1 cellular context compared by ENCODE assay signal in genomic region chr17:7557825-7558543, GRCh38.
A peak's percentile ranks its signal among the peaks of the same experiment; 100 is the strongest.
TF ChIP-seq lines count a peak whose summit lies in the region.

No MANE protein-coding gene starts in this region.

TF ChIP-seq in HepG2, 621 proteins besides CTCF, POLR2A, EP300 and RAD21 (continued from another document and continues in another):
- TF ChIP-seq ZNF275 (CRISPR knock-in tag; IDR thresholded peaks at IDR 0.05; ENCODE audit: borderline replicate concordance) (no peak), DPF2 (CRISPR knock-in tag; IDR thresholded peaks at IDR 0.05; ENCODE audit: borderline replicate concordance, low read depth) (0 out of 2 replicates have a peak, but pooled peaks have one; percentile 13), SMAD1 (CRISPR knock-in tag; IDR thresholded peaks at IDR 0.05; ENCODE audit: borderline replicate concordance, low read depth) (no peak), HBP1 (CRISPR knock-in tag; IDR thresholded peaks at IDR 0.05; ENCODE audit: low read depth) (0 out of 2 replicates have a peak, but pooled peaks have one; percentile 40), NR3C1 (CRISPR knock-in tag; IDR thresholded peaks at IDR 0.05) (no peak), BATF2 (CRISPR knock-in tag; IDR thresholded peaks at IDR 0.05) (no peak), ZNF792 (CRISPR knock-in tag; IDR thresholded peaks at IDR 0.05) (peak; percentile 50; the same call in 1 of the 2 replicates), FOSL1 (CRISPR knock-in tag; IDR thresholded peaks at IDR 0.05; ENCODE audit: borderline replicate concordance) (no peak), KDM5A (IDR thresholded peaks at IDR 0.05; ENCODE audit: borderline replicate concordance, low read length) (no peak), ZNF350 (CRISPR knock-in tag; IDR thresholded peaks at IDR 0.05; ENCODE audit: borderline replicate concordance, low read depth) (0 out of 2 replicates have a peak, but pooled peaks have one; percentile 47), HOMEZ (CRISPR knock-in tag; IDR thresholded peaks at IDR 0.05; ENCODE audit: low read depth) (0 out of 2 replicates have a peak, but pooled peaks have one; percentile 25), SALL1 (CRISPR knock-in tag; IDR thresholded peaks at IDR 0.05) (peak; percentile 46), KMT2A (CRISPR knock-in tag; IDR thresholded peaks at IDR 0.05) (no peak; the same call in 1 of the 2 replicates), TCF7L2 (IDR thresholded peaks at IDR 0.05; ENCODE audit: low read depth, low read length) (no peak), ZNF30 (CRISPR knock-in tag; IDR thresholded peaks at IDR 0.05) (no peak), ZFP1 (CRISPR knock-in tag; IDR thresholded peaks at IDR 0.05) (0 out of 2 replicates have a peak, but pooled peaks have one; percentile 32), RBAK (CRISPR knock-in tag; IDR thresholded peaks at IDR 0.05) (no peak), ZNF512 (CRISPR knock-in tag; IDR thresholded peaks at IDR 0.05) (no peak), ZNF550 (CRISPR knock-in tag; IDR thresholded peaks at IDR 0.05; ENCODE audit: borderline replicate concordance) (no peak), ZNF317 (CRISPR knock-in tag; IDR thresholded peaks at IDR 0.05) (no peak), NFIB (CRISPR knock-in tag; IDR thresholded peaks at IDR 0.05; ENCODE audit: borderline replicate concordance) (no peak), ZNF574 (CRISPR knock-in tag; IDR thresholded peaks at IDR 0.05) (peak; percentile 60; the same call in 1 of the 2 replicates), ZNF616 (CRISPR knock-in tag; IDR thresholded peaks at IDR 0.05; ENCODE audit: low read depth) (no peak), ZNF326 (CRISPR knock-in tag; IDR thresholded peaks at IDR 0.05; ENCODE audit: borderline replicate concordance) (no peak), ZBTB34 (CRISPR knock-in tag; IDR thresholded peaks at IDR 0.05) (no peak), ZNF776 (CRISPR knock-in tag; IDR thresholded peaks at IDR 0.05) (no peak), DMAP1 (CRISPR knock-in tag; IDR thresholded peaks at IDR 0.05) (no peak; the same call in 1 of the 2 replicates), PPARG (CRISPR knock-in tag; conservative IDR thresholded peaks at IDR 0.05) (0 out of 2 replicates have a peak, but pooled peaks have one; percentile 16), ZNF207 (IDR thresholded peaks at IDR 0.05; ENCODE audit: borderline replicate concordance) (no peak), ZNF780A (CRISPR knock-in tag; IDR thresholded peaks at IDR 0.05) (no peak), ZNF567 (CRISPR knock-in tag; IDR thresholded peaks at IDR 0.05; ENCODE audit: borderline replicate concordance) (no peak), MLLT10 (CRISPR knock-in tag; IDR thresholded peaks at IDR 0.05) (no peak), ZNF280B (CRISPR knock-in tag; IDR thresholded peaks at IDR 0.05; ENCODE audit: borderline replicate concordance) (no peak), ZC3H13 (CRISPR knock-in tag; IDR thresholded peaks at IDR 0.05) (peak; percentile 78; the same call in 1 of the 2 replicates), PRDM15 (CRISPR knock-in tag; IDR thresholded peaks at IDR 0.05) (no peak), ZNF597 (CRISPR knock-in tag; IDR thresholded peaks at IDR 0.05) (no peak), HDAC2 (CRISPR knock-in tag; IDR thresholded peaks at IDR 0.05) (peak; percentile 32; the same call in 1 of the 2 replicates), SNAPC5 (CRISPR knock-in tag; IDR thresholded peaks at IDR 0.05; ENCODE audit: borderline replicate concordance) (no peak), ZNF800 (CRISPR knock-in tag; IDR thresholded peaks at IDR 0.05) (no peak), ZNF225 (CRISPR knock-in tag; IDR thresholded peaks at IDR 0.05) (0 out of 2 replicates have a peak, but pooled peaks have one; percentile 26), BCL6 (CRISPR knock-in tag; IDR thresholded peaks at IDR 0.05) (peak; percentile 54), YEATS4 (CRISPR knock-in tag; IDR thresholded peaks at IDR 0.05; ENCODE audit: borderline replicate concordance) (no peak)
